Comparison of ENCODE assay signal across 25 cellular contexts in genomic region chr3:20462226-20462625, GRCh38.
DNase-seq lines count a peak whose midpoint lies in the region; ATAC-seq and TF ChIP-seq lines count a peak whose summit lies in the region.
"Had no signal": no experiment of that assay in that cellular context is flagged by ENCODE, and none has a peak within 500 bp of the region (broad histone marks: within the 10 kb centered on the region; RNA-seq: fewer than 3 reads in every experiment).

No MANE protein-coding gene starts in this region.

- no peak overlapping the region for H3K9ac ChIP-seq in adipocyte (ENCODE audit: low read length)
- H3K9ac ChIP-seq: SK-N-SH had no signal

- peaks cover 28% of the 10 kb centered on the region for H3K9me3 Mint-ChIP-seq in activated T-cell treated with anti-CD3 and anti-CD28 coated beads, Interleukin-2, amount 50 U/mL, for 24 hours

- no peaks in the 10 kb centered on the region for H3K27me3 Mint-ChIP-seq in activated T-cell treated with anti-CD3 and anti-CD28 coated beads, Interleukin-2, amount 50 U/mL, for 24 hours

- in situ Hi-C loops in brain microvascular endothelial cell (cut with HindIII; ENCODE audit: low pct_ligation_motif_present, low sequenced_read_pairs): no loop called here

- DNase-seq in adipocyte (ENCODE audit: low read depth) (peak; percentile 8), brain microvascular endothelial cell (peak; percentile 1), fibroblast of pulmonary artery (ENCODE audit: low read depth) (peak; percentile 25), skeletal muscle cell (ENCODE audit: low read depth) (peak; percentile 6), HK-2 (ENCODE audit: unreplicated experiment) (no peak)
- no peak for DNase-seq in activated effector memory CD4-positive, alpha-beta T cell treated with Interleukin-2 at 50 U/mL for 16 hours
- DNase-seq in activated T-cell treated with anti-CD3 and anti-CD28 coated beads, Interleukin-2, amount 50 U/mL, for 24 hours: no peak
- DNase-seq: CD8-positive, alpha-beta memory T cell; DMS 273 treated with DMSO at 0.1 percent for 48 hours; DMS79; EL; GDM1; HCEC 1CT; Kasumi-1; NCI-H1105; NCI-H1436 treated with DMSO at 0.1 percent for 48 hours; NCI-H1930; NCI-H2107; NCI-H446; NCI-H524 treated with DMSO at 0.1 percent for 48 hours; NCI-H774; SK-N-SH had no signal

- no peak for ATAC-seq in GM21723 (IDR thresholded peaks at IDR 0.05; ENCODE audit: unreplicated experiment)
- ATAC-seq: GM12878 had no signal

- no peak overlapping the region for H3K4me3 Mint-ChIP-seq in activated T-cell treated with anti-CD3 and anti-CD28 coated beads, Interleukin-2, amount 50 U/mL, for 24 hours
- H3K4me3 Mint-ChIP-seq: CD14-positive monocyte; CD8-positive, alpha-beta memory T cell had no signal

- H3K9me3 ChIP-seq in adipocyte (ENCODE audit: control insufficient read depth, low read length): peaks cover 9% of the 10 kb centered on the region
- H3K9me3 ChIP-seq: SK-N-SH had no signal

- no peaks in the 10 kb centered on the region for H3K4me1 ChIP-seq in adipocyte (ENCODE audit: control insufficient read depth, insufficient read depth, low read length)

- H3K4me3 ChIP-seq in adipocyte (ENCODE audit: low read length): no peak overlapping the region
- no peak overlapping the region for H3K4me3 ChIP-seq in brain microvascular endothelial cell (ENCODE audit: low read depth, low read length)
- no peak overlapping the region for H3K4me3 ChIP-seq in fibroblast of pulmonary artery (replicated peaks; ENCODE audit: low read depth, low read length)
- no peak overlapping the region for H3K4me3 ChIP-seq in skeletal muscle cell (ENCODE audit: low read depth, low read length)
- H3K4me3 ChIP-seq: GM12878 had no signal

- no peaks in the 10 kb centered on the region for H3K36me3 ChIP-seq in adipocyte (ENCODE audit: control insufficient read depth, insufficient read depth, low read length, severe bottlenecking)
- H3K36me3 ChIP-seq in brain microvascular endothelial cell (replicated peaks): no peaks in the 10 kb centered on the region

- H3K4me1 Mint-ChIP-seq in activated T-cell treated with anti-CD3 and anti-CD28 coated beads, Interleukin-2, amount 50 U/mL, for 24 hours (ENCODE audit: low read depth): no peaks in the 10 kb centered on the region
- H3K4me1 Mint-ChIP-seq: CD14-positive monocyte; CD8-positive, alpha-beta memory T cell had no signal

- H3K27me3 ChIP-seq in adipocyte (replicated peaks; ENCODE audit: control insufficient read depth, insufficient read depth, low read length): no peaks in the 10 kb centered on the region
- no peaks in the 10 kb centered on the region for H3K27me3 ChIP-seq in brain microvascular endothelial cell (replicated peaks)

- TF ChIP-seq CTCF in brain microvascular endothelial cell (IDR thresholded peaks at IDR 0.05; ENCODE audit: low read depth, low read length, missing control alignments) (no peak), fibroblast of pulmonary artery (IDR thresholded peaks at IDR 0.05; ENCODE audit: low read length, missing control alignments) (no peak)

- no peak overlapping the region for H3K27ac ChIP-seq in brain microvascular endothelial cell

- no peak overlapping the region for H3K27ac Mint-ChIP-seq in activated T-cell treated with anti-CD3 and anti-CD28 coated beads, Interleukin-2, amount 50 U/mL, for 24 hours
- H3K27ac Mint-ChIP-seq: CD14-positive monocyte; CD8-positive, alpha-beta memory T cell had no signal

- no peaks in the 10 kb centered on the region for H3K36me3 Mint-ChIP-seq in activated T-cell treated with anti-CD3 and anti-CD28 coated beads, Interleukin-2, amount 50 U/mL, for 24 hours (ENCODE audit: low read depth)
- H3K36me3 Mint-ChIP-seq: CD14-positive monocyte had no signal

Comparison
In these comparisons a context has a peak if more than half of its experiments do, and no peak if none do; other contexts are left out.
1. DNase-seq: peak in adipocyte (single experiment), brain microvascular endothelial cell (single experiment), fibroblast of pulmonary artery (single experiment) and skeletal muscle cell (single experiment); none in activated effector memory CD4-positive, alpha-beta T cell treated with Interleukin-2 at 50 U/mL for 16 hours (single experiment), HK-2 (single experiment) and activated T-cell treated with anti-CD3 and anti-CD28 coated beads, Interleukin-2, amount 50 U/mL, for 24 hours (single experiment).